Comparison of ENCODE assay signal across 12 cellular contexts in the genomic region with DNA sequence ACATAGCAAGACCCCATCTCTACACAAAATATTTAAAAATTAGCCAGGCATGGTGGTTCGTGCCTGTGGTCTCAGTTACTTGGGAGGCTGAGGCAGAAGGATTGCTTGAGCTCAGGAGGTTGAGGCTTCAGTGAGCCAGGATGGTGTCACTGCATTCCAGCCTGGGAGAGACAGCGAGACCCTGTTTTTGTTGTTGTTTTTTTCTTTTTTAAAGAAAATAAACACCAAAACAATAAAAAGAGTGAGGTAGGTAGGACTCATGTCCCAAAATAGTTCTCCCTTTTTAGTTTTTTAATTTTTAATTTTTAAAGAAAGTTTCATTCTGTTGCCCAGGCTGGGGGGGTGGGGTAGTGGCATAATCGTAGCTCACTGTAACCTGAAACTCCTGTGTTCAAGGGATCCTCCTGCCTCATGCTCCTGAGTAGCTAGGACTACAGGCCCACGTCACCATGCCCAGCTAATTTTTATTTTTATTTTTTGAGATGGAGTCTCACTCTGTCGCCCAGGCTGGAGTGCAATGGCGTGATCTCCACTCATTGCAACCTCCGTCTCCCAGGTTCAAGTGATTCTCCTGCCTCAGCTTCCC. TPM values are rescaled to one million over a fixed set of nuclear protein-coding genes. Genes with fewer than 3 reads are reported as not detected.
DNase-seq lines count a peak whose midpoint lies in the region; ATAC-seq and TF ChIP-seq lines count a peak whose summit lies in the region.
"Had no signal": no experiment of that assay in that cellular context is flagged by ENCODE, and none has a peak within 500 bp of the region (broad histone marks: within the 10 kb centered on the region; RNA-seq: fewer than 3 reads in every experiment).

No MANE protein-coding gene starts in this region.

- no peak for DNase-seq in activated T-cell treated with anti-CD3 and anti-CD28 coated beads, Interleukin-2, amount 50 U/mL, for 24 hours
- DNase-seq in activated T-cell treated with anti-CD3 and anti-CD28 coated beads, Interleukin-2, amount 50 U/mL, for 1 hour = no peak
- DNase-seq in activated naive CD8-positive, alpha-beta T cell treated with anti-CD3 and anti-CD28 coated beads for 36 hours = no peak
- no peak for DNase-seq in left lung
- DNase-seq in thyroid gland = peak in 1 of 2 donors; percentile 3
- DNase-seq in NOMO-1 treated with DMSO at 0.1 percent for 48 hours (lab: John Stamatoyannopoulos, UW; ENCODE audit: unreplicated experiment) = no peak
- no peak for DNase-seq in NCI-H2029 treated with DMSO at 0.1 percent for 48 hours (lab: John Stamatoyannopoulos, UW)
- DNase-seq in NCI-H1048 (lab: John Stamatoyannopoulos, UW) = no peak
- DNase-seq: activated T-cell treated with anti-CD3 and anti-CD28 coated beads, Interleukin-2, amount 50 U/mL, for 72 hours; endodermal cell; NCI-H1092; SIG-M5 had no signal

- peaks cover 16% of the 10 kb centered on the region for H3K36me3 Mint-ChIP-seq in activated T-cell treated with anti-CD3 and anti-CD28 coated beads, Interleukin-2, amount 50 U/mL, for 24 hours (ENCODE audit: low read depth)
- H3K36me3 Mint-ChIP-seq in activated naive CD8-positive, alpha-beta T cell treated with anti-CD3 and anti-CD28 coated beads for 36 hours = peaks cover 6% of the 10 kb centered on the region

- no peak overlapping the region for H3K4me3 Mint-ChIP-seq in activated T-cell treated with anti-CD3 and anti-CD28 coated beads, Interleukin-2, amount 50 U/mL, for 24 hours
- H3K4me3 Mint-ChIP-seq in activated naive CD8-positive, alpha-beta T cell treated with anti-CD3 and anti-CD28 coated beads for 36 hours = no peak overlapping the region
- H3K4me3 Mint-ChIP-seq: endodermal cell had no signal

- peak overlapping the region; percentile 81 to 89 for H3K27ac ChIP-seq in left lung
- H3K27ac ChIP-seq in thyroid gland = peak overlapping the region; percentile 98 to 100 (median 100)

- H3K27me3 ChIP-seq in left lung = no peaks in the 10 kb centered on the region
- no peaks in the 10 kb centered on the region for H3K27me3 ChIP-seq in thyroid gland

- H3K4me1 Mint-ChIP-seq in activated T-cell treated with anti-CD3 and anti-CD28 coated beads, Interleukin-2, amount 50 U/mL, for 24 hours (ENCODE audit: low read depth) = peaks cover 48% of the 10 kb centered on the region
- H3K4me1 Mint-ChIP-seq in activated naive CD8-positive, alpha-beta T cell treated with anti-CD3 and anti-CD28 coated beads for 36 hours = peaks cover 34% of the 10 kb centered on the region

- no peak overlapping the region for H3K4me3 ChIP-seq in left lung
- H3K4me3 ChIP-seq in thyroid gland (replicated peaks in 1 of 3) = no peak overlapping the region

- intact Hi-C loops in left lung (cut with DNase I) = no loop called here
- intact Hi-C loops in thyroid gland (cut with DNase I) = no loop called here

- H3K27ac Mint-ChIP-seq in activated T-cell treated with anti-CD3 and anti-CD28 coated beads, Interleukin-2, amount 50 U/mL, for 24 hours = peak overlapping the region; percentile 99
- peak overlapping the region; percentile 98 for H3K27ac Mint-ChIP-seq in activated naive CD8-positive, alpha-beta T cell treated with anti-CD3 and anti-CD28 coated beads for 36 hours
- H3K27ac Mint-ChIP-seq: endodermal cell had no signal

- no peak for TF ChIP-seq CTCF in left lung (IDR thresholded peaks at IDR 0.05)
- TF ChIP-seq CTCF in thyroid gland (IDR thresholded peaks at IDR 0.05) = no peak

- no peaks in the 10 kb centered on the region for H3K27me3 Mint-ChIP-seq in activated T-cell treated with anti-CD3 and anti-CD28 coated beads, Interleukin-2, amount 50 U/mL, for 24 hours
- no peaks in the 10 kb centered on the region for H3K27me3 Mint-ChIP-seq in activated naive CD8-positive, alpha-beta T cell treated with anti-CD3 and anti-CD28 coated beads for 36 hours

- no peaks in the 10 kb centered on the region for H3K9me3 ChIP-seq in left lung
- no peaks in the 10 kb centered on the region for H3K9me3 ChIP-seq in thyroid gland

- H3K4me1 ChIP-seq in left lung (peaks cover 17 to 62% of the 10 kb centered on the region in 2 donors), thyroid gland (peaks cover 40 to 69% of the 10 kb centered on the region in 2 donors)

- 71 to 79% methylated on average over 7 of the region's 7 CpGs for WGBS in thyroid gland, 2 donors

- H3K9me3 Mint-ChIP-seq in activated T-cell treated with anti-CD3 and anti-CD28 coated beads, Interleukin-2, amount 50 U/mL, for 24 hours = no peaks in the 10 kb centered on the region
- no peaks in the 10 kb centered on the region for H3K9me3 Mint-ChIP-seq in activated naive CD8-positive, alpha-beta T cell treated with anti-CD3 and anti-CD28 coated beads for 36 hours
- H3K9me3 Mint-ChIP-seq: activated T-cell treated with anti-CD3 and anti-CD28 coated beads, Interleukin-2, amount 50 U/mL, for 72 hours; endodermal cell had no signal

- no peak for ATAC-seq in left lung
- ATAC-seq: activated T-cell treated with anti-CD3 and anti-CD28 coated beads, Interleukin-2, amount 50 U/mL, for 72 hours had no signal

- no peaks in the 10 kb centered on the region for H3K36me3 ChIP-seq in left lung
- no peaks in the 10 kb centered on the region for H3K36me3 ChIP-seq in thyroid gland

- TF ChIP-seq POLR2A in thyroid gland (IDR thresholded peaks at IDR 0.05) = no peak

RNA-seq across cellular contexts. Expression of a gene that starts 25.5 kb away (rescaled TPM):
- 1,000 to 10,000 TPM; 2,463 to 2,829 TPM for total RNA-seq in activated naive CD8-positive, alpha-beta T cell treated with anti-CD3 and anti-CD28 coated beads for 36 hours
- total RNA-seq in left lung (over 10,000 TPM; 12,400 to 15,875 TPM), thyroid gland (over 10,000 TPM; 20,994 to 36,233 (median 26,043) TPM)

RNA-seq across cellular contexts. Expression of a gene that starts 50.8 kb away (rescaled TPM):
- total RNA-seq in activated naive CD8-positive, alpha-beta T cell treated with anti-CD3 and anti-CD28 coated beads for 36 hours = 100 to 1,000 TPM; 136 to 155 TPM
- total RNA-seq in left lung (1,000 to 10,000 TPM; 1,146 to 1,441 TPM), thyroid gland (1,000 to 10,000 TPM in 1 of 4 donors, 100 to 1,000 TPM in 3; 195 to 1,623 (median 652) TPM)

RNA-seq across cellular contexts. Expression of a gene that starts 51.5 kb away (rescaled TPM):
- total RNA-seq in activated naive CD8-positive, alpha-beta T cell treated with anti-CD3 and anti-CD28 coated beads for 36 hours = 10 to 100 TPM; 70.5 to 80.3 TPM
- total RNA-seq in left lung (10 to 100 TPM; 81.2 to 82.5 TPM), thyroid gland (100 to 1,000 TPM in 3 of 4 donors, 10 to 100 TPM in 1; 99.8 to 122 (median 116) TPM)

Comparison
In these comparisons a context has a peak if more than half of its experiments do, and no peak if none do; other contexts are left out.
1. RNA of a gene that starts 25.5 kb away (total RNA-seq): 20,994 to 36,233 TPM in thyroid gland and 12,400 to 15,875 TPM in left lung; 2,463 to 2,829 TPM in activated naive CD8-positive, alpha-beta T cell treated with anti-CD3 and anti-CD28 coated beads for 36 hours; every median in the first group is over 4 times any median in the second.